22 cellular contexts compared by ENCODE assay signal in genomic region chr2:181887056-181887455, GRCh38. TPM values are rescaled to one million over a fixed set of nuclear protein-coding genes. Genes with fewer than 3 reads are reported as not detected.
DNase-seq lines count a peak whose midpoint lies in the region; ATAC-seq and TF ChIP-seq lines count a peak whose summit lies in the region.
"Had no signal": no experiment of that assay in that cellular context is flagged by ENCODE, and none has a peak within 500 bp of the region (broad histone marks: within the 10 kb centered on the region; RNA-seq: fewer than 3 reads in every experiment).

No MANE protein-coding gene starts in this region.

- no peak for DNase-seq in HCT116 (ENCODE audit: low read depth, low spot score)
- DNase-seq in body of pancreas, result no peak
- DNase-seq in foreskin keratinocyte, result no peak
- DNase-seq in renal cortical epithelial cell (ENCODE audit: low read depth), result peak; percentile 63
- no peak for DNase-seq in dorsolateral prefrontal cortex
- DNase-seq in NCI-H345 (lab: John Stamatoyannopoulos, UW), result no peak
- no peak for DNase-seq in colonic mucosa
- DNase-seq: C1 segment of cervical spinal cord; Caco-2; CD8-positive, alpha-beta T cell; DMS79 treated with DMSO at 0.1 percent for 48 hours; GF-D8; IMR-90; KG1; MM.1S; NCI-H2029 treated with DMSO at 0.1 percent for 48 hours; NCI-H2227 treated with DMSO at 0.1 percent for 48 hours; NCI-H510A; NCI-H69; Peyer's patch; SIG-M5 had no signal

- peak overlapping the region; percentile 9; the same call in 1 of the 2 replicates for H3K4me2 ChIP-seq in HCT116 (ENCODE audit: low read length)

- no peaks in the 10 kb centered on the region for H3K36me3 ChIP-seq in HCT116 (ENCODE audit: control insufficient read depth in 1 of 2, insufficient read depth in 2 of 2, low read length in 2 of 2)
- H3K36me3 ChIP-seq in body of pancreas (replicated peaks in 1 of 2; ENCODE audit: insufficient read depth in 1 of 2, low read depth in 2 of 2), result no peaks in the 10 kb centered on the region
- H3K36me3 ChIP-seq in colonic mucosa, result no peaks in the 10 kb centered on the region
- H3K36me3 ChIP-seq: Peyer's patch had no signal

- H3K9me3 ChIP-seq in HCT116 (ENCODE audit: control insufficient read depth in 1 of 2, insufficient read depth in 1 of 2, low read depth in 1 of 2, low read length in 2 of 2) (no peaks in the 10 kb centered on the region), body of pancreas (no peaks in the 10 kb centered on the region), colonic mucosa (no peaks in the 10 kb centered on the region)
- H3K9me3 ChIP-seq: Caco-2, Peyer's patch had no signal

- RAD21 ChIA-PET in HCT116 (lab: Charles Lee; ENCODE audit: low non-redundant PET in 1 of 2, low total read pairs in 2 of 2, uncharacterized antibody in 2 of 2, unreplicated experiment in 2 of 2), result no interaction called here

- WGBS in body of pancreas, 2 donors, result 18 to 27% methylated on average over 2 of the region's 2 CpGs

- H3K9me2 ChIP-seq in HCT116 (ENCODE audit: insufficient read depth), result no peaks in the 10 kb centered on the region

- no peaks in the 10 kb centered on the region for H3K27me3 ChIP-seq in HCT116 (ENCODE audit: insufficient read depth, low read length)
- H3K27me3 ChIP-seq in body of pancreas, result no peaks in the 10 kb centered on the region
- no peaks in the 10 kb centered on the region for H3K27me3 ChIP-seq in foreskin keratinocyte
- H3K27me3 ChIP-seq in dorsolateral prefrontal cortex, result no peaks in the 10 kb centered on the region
- H3K27me3 ChIP-seq in colonic mucosa, result no peaks in the 10 kb centered on the region
- H3K27me3 ChIP-seq: Peyer's patch had no signal

- H3K9ac ChIP-seq in HCT116 (ENCODE audit: low read length) (0 out of 2 replicates have a peak overlapping the region, but pooled peaks have one; percentile 1), colonic mucosa (ENCODE audit: low read depth in 2 of 2, low read length in 2 of 2) (no peak overlapping the region)

- intact Hi-C loops in HCT116 (cut with micrococcal nuclease), result no loop called here
- intact Hi-C loops in body of pancreas (cut with DNase I), result no loop called here
- intact Hi-C loops in dorsolateral prefrontal cortex (cut with DNase I), result no loop called here
- intact Hi-C loops in colonic mucosa (cut with DNase I), result no loop called here

- H3K79me2 ChIP-seq in HCT116 (ENCODE audit: insufficient read depth, low read length), result peaks cover 22% of the 10 kb centered on the region

- H4K20me1 ChIP-seq in HCT116 (ENCODE audit: insufficient read depth), result no peaks in the 10 kb centered on the region

- POLR2A ChIA-PET in HCT116 (lab: Charles Lee), result interaction anchor here (1.0 to 1.2 kb wide), 2 partner anchors 10 to 13 kb away, joined by 3 read pairs; no protein-coding TSS in a partner anchor

- CTCF ChIA-PET in HCT116 (lab: Charles Lee), result interaction anchor here (0.8 kb wide), 1 partner anchor 17 kb away, joined by 3 read pairs; no protein-coding TSS in a partner anchor

- BruUV-seq in HCT116 (replicated peaks; lab: Mats Ljungman, UMichigan), result no TSS peak

- no peak for TF ChIP-seq CTCF in HCT116 (IDR thresholded peaks at IDR 0.05 in 2 of 3, conservative IDR thresholded peaks at IDR 0.05 in 1 of 3; ENCODE audit: borderline replicate concordance in 1 of 3, insufficient read depth in 1 of 3, low read depth in 2 of 3, low read length in 2 of 3)
- TF ChIP-seq CTCF in body of pancreas (IDR thresholded peaks at IDR 0.05), result no peak
- TF ChIP-seq CTCF in foreskin keratinocyte (conservative IDR thresholded peaks at IDR 0.05), result no peak
- no peak for TF ChIP-seq CTCF in dorsolateral prefrontal cortex (IDR thresholded peaks at IDR 0.05 in 54 of 56, conservative IDR thresholded peaks at IDR 0.05 in 2 of 56; ENCODE audit: low read depth in 1 of 56, partially characterized antibody in 56 of 56)
- no peak for TF ChIP-seq CTCF in colonic mucosa (IDR thresholded peaks at IDR 0.05)

- no peak for TF ChIP-seq RAD21 in HCT116 (IDR thresholded peaks at IDR 0.05; ENCODE audit: low read depth)

- H3K4me3 ChIP-seq in HCT116 (replicated peaks in 1 of 2; ENCODE audit: low read depth in 1 of 2, low read length in 2 of 2), result no peak overlapping the region
- no peak overlapping the region for H3K4me3 ChIP-seq in body of pancreas
- no peak overlapping the region for H3K4me3 ChIP-seq in dorsolateral prefrontal cortex
- no peak overlapping the region for H3K4me3 ChIP-seq in colonic mucosa
- H3K4me3 ChIP-seq: Peyer's patch, SK-N-MC had no signal

- H3K27ac ChIP-seq in HCT116 (ENCODE audit: low read depth, low read length) (no peak overlapping the region), body of pancreas (peak overlapping the region in 3 of 4 donors; percentile 2 to 51 (median 29)), foreskin keratinocyte (peak overlapping the region; percentile 14), dorsolateral prefrontal cortex (peak overlapping the region in 1 of 59 donors; percentile 20), colonic mucosa (no peak overlapping the region)
- H3K27ac ChIP-seq: Peyer's patch, SK-N-MC had no signal

- H3K4me1 ChIP-seq in HCT116 (ENCODE audit: control insufficient read depth in 1 of 2, insufficient read depth in 2 of 2, low read length in 2 of 2) (peaks cover 33 to 70% of the 10 kb centered on the region in 2 experiments), body of pancreas (peaks cover 46% of the 10 kb centered on the region), foreskin keratinocyte (peaks cover 19% of the 10 kb centered on the region), colonic mucosa (no peaks in the 10 kb centered on the region)
- H3K4me1 ChIP-seq: Peyer's patch had no signal

- H2AFZ ChIP-seq in HCT116 (ENCODE audit: low read depth, low read length, poor library complexity, severe bottlenecking), result no peak overlapping the region

- no peak for TF ChIP-seq POLR2A in HCT116 (IDR thresholded peaks at IDR 0.05; ENCODE audit: borderline replicate concordance, extremely low read depth, insufficient read depth, insufficient read length)
- no peak for TF ChIP-seq POLR2A in body of pancreas (IDR thresholded peaks at IDR 0.05)

- ATAC-seq in HCT116 (no peak), body of pancreas (no peak), foreskin keratinocyte (no peak)
- ATAC-seq: CD8-positive, alpha-beta T cell had no signal

TF ChIP-seq in HCT116, 20 proteins besides CTCF, POLR2A, EP300 and RAD21:
- TF ChIP-seq TCF7L2 (IDR thresholded peaks at IDR 0.05; ENCODE audit: borderline replicate concordance, extremely low read depth, insufficient read depth, insufficient read length) (no peak), SIN3A (IDR thresholded peaks at IDR 0.05; ENCODE audit: low read depth) (0 out of 2 replicates have a peak, but pooled peaks have one; percentile 22), SP1 (IDR thresholded peaks at IDR 0.05; ENCODE audit: low read depth) (peak; percentile 10; the same call in 1 of the 2 replicates), ZNF274 (IDR thresholded peaks at IDR 0.05; ENCODE audit: low read depth, low read length) (no peak), FOSL1 (IDR thresholded peaks at IDR 0.05; ENCODE audit: low read depth) (no peak), CEBPB (IDR thresholded peaks at IDR 0.05; ENCODE audit: low read depth) (peak; percentile 23; the same call in 1 of the 2 replicates)
TF ChIP-seq in HCT116: peak in this region for 3.

RNA-seq across cellular contexts. Expression of gene ITPRID2, which starts 4.5 kb away (rescaled TPM):
- total RNA-seq in HCT116 (2021; ENCODE audit: unreplicated experiment), result 1,605 TPM
- 428 and 446 TPM in 2 replicates for polyA plus RNA-seq in HCT116 (2012)
- 100 to 1,000 TPM; 224 to 274 TPM for total RNA-seq in body of pancreas
- total RNA-seq in foreskin keratinocyte, result 176 and 193 TPM in 2 replicates
- 52.5 and 58.9 TPM in 2 replicates for polyA plus RNA-seq in foreskin keratinocyte
- 78.0 and 106 TPM in 2 replicates for total RNA-seq in renal cortical epithelial cell
- 100 to 1,000 TPM; 109 to 304 (median 180) TPM for total RNA-seq in dorsolateral prefrontal cortex
- total RNA-seq in colonic mucosa, result 100 to 1,000 TPM; 141 to 323 TPM

Comparison
In these comparisons a context has a peak if more than half of its experiments do, and no peak if none do; other contexts are left out.
1. H3K27ac ChIP-seq: peak in body of pancreas (3 of 4) and foreskin keratinocyte (single experiment); none in HCT116 (single experiment) and colonic mucosa (single experiment).